Comparison of ENCODE assay signal across 23 cellular contexts in the genomic region with DNA sequence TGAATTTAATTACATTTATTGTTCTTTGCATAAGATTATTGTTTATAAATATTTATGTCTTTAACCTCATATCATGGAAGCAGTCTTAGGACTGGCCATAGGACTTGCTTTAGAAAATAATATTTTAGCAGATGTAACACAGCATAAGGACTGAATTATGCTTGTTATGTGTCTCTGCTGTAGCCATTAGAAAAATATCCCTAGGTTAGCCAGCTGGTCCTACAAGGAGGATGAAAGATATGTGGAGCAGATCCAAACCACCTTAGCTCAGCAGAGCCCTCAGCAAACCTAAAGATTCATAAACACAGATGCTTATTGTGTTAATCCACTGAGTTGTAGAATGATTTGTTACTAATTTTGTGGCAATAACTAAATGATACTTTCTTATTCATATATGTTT.
"Had no signal": no experiment of that assay in that cellular context is flagged by ENCODE, and none has a peak within 500 bp of the region (broad histone marks: within the 10 kb centered on the region; RNA-seq: fewer than 3 reads in every experiment).

No MANE protein-coding gene starts in this region.

- H3K4me3 Mint-ChIP-seq: activated CD4-positive, alpha-beta T cell treated with anti-CD3 and anti-CD28 coated beads, Interleukin-2, amount 10 ng/mL, durations not matched to agents 24 days and 14 days; activated CD8-positive, alpha-beta T cell treated with anti-CD3 and anti-CD28 coated beads for 36 hours; activated naive CD8-positive, alpha-beta T cell treated with anti-CD3 and anti-CD28 coated beads, Interleukin-2, amount 10 ng/mL, durations not matched to agents 7 days and 5 days; activated T-helper 17 cell treated with anti-CD3 and anti-CD28 coated beads, Interleukin-2, amount 50 U/mL, for 72 hours; natural killer cell; stimulated activated naive B cell treated with anti-CD40 and anti-IgM and Interleukin-4, amounts not matched to agents 10 μg/mL and 1 μg/mL and 100 μg/mL, for 72 hours; T-helper 2 cell treated with Interferon-gamma antibody and Interleukin-4, amounts not matched to agents 5 μg/mL and 100 μg/mL, for 36 hours had no signal

- DNase-seq: activated CD4-positive, alpha-beta T cell treated with anti-CD3 and anti-CD28 coated beads, Interleukin-2, amount 10 ng/mL, durations not matched to agents 24 days and 14 days; activated CD4-positive, CD25-positive, alpha-beta regulatory T cell; activated CD8-positive, alpha-beta T cell treated with anti-CD3 and anti-CD28 coated beads for 36 hours; activated naive CD4-positive, alpha-beta T cell treated with Interleukin-2 at 50 U/mL for 16 hours; activated naive CD8-positive, alpha-beta T cell treated with anti-CD3 and anti-CD28 coated beads, Interleukin-2, amount 10 ng/mL, durations not matched to agents 7 days and 5 days; activated T-cell treated with anti-CD3 and anti-CD28 coated beads, Interleukin-2, amount 50 U/mL, for 1 hour; amygdala; cortex of kidney; foreskin melanocyte; kidney; natural killer cell; stimulated activated CD4-positive, alpha-beta T cell treated with anti-CD3 and anti-CD28 coated beads, Interleukin-4, amount 100 ng/mL, for 4 hours; stimulated activated naive B cell treated with anti-CD40 and anti-IgM and Interleukin-4, amounts not matched to agents 10 μg/mL and 1 μg/mL and 100 μg/mL, for 72 hours; upper lobe of left lung had no signal

- H3K36me3 Mint-ChIP-seq: activated naive CD8-positive, alpha-beta T cell treated with anti-CD3 and anti-CD28 coated beads, Interleukin-2, amount 10 ng/mL, durations not matched to agents 7 days and 5 days; stimulated activated naive B cell treated with anti-CD40 and anti-IgM and Interleukin-4, amounts not matched to agents 10 μg/mL and 1 μg/mL and 100 μg/mL, for 72 hours had no signal

- H3K27me3 Mint-ChIP-seq: activated naive CD8-positive, alpha-beta T cell treated with anti-CD3 and anti-CD28 coated beads, Interleukin-2, amount 10 ng/mL, durations not matched to agents 7 days and 5 days had no signal

- H3K9me3 ChIP-seq: thoracic aorta, upper lobe of left lung had no signal

- FAIRE-seq: kidney had no signal

- H3K4me3 ChIP-seq: lung, smooth muscle cell, thoracic aorta, upper lobe of left lung had no signal

- H2AFZ ChIP-seq: parathyroid adenoma had no signal

- ATAC-seq: activated CD8-positive, alpha-beta T cell treated with anti-CD3 and anti-CD28 coated beads for 36 hours; activated T-helper 17 cell treated with anti-CD3 and anti-CD28 coated beads, Interleukin-2, amount 50 U/mL, for 72 hours; esophagus mucosa; left lobe of liver; natural killer cell; sciatic nerve; stimulated activated naive B cell treated with anti-CD40 and anti-IgM and Interleukin-4, amounts not matched to agents 10 μg/mL and 1 μg/mL and 100 μg/mL, for 72 hours had no signal

- H3K79me2 ChIP-seq: parathyroid adenoma had no signal

- H3K27me3 ChIP-seq: upper lobe of left lung had no signal

- H3K9ac ChIP-seq: parathyroid adenoma had no signal

- H3K27ac ChIP-seq: parathyroid adenoma, thoracic aorta, upper lobe of left lung had no signal

- H3K27ac Mint-ChIP-seq: activated CD4-positive, alpha-beta T cell treated with anti-CD3 and anti-CD28 coated beads, Interleukin-2, amount 10 ng/mL, durations not matched to agents 24 days and 14 days; activated CD8-positive, alpha-beta T cell treated with anti-CD3 and anti-CD28 coated beads for 36 hours; activated naive CD8-positive, alpha-beta T cell treated with anti-CD3 and anti-CD28 coated beads, Interleukin-2, amount 10 ng/mL, durations not matched to agents 7 days and 5 days; activated T-helper 17 cell treated with anti-CD3 and anti-CD28 coated beads, Interleukin-2, amount 50 U/mL, for 72 hours; natural killer cell; stimulated activated naive B cell treated with anti-CD40 and anti-IgM and Interleukin-4, amounts not matched to agents 10 μg/mL and 1 μg/mL and 100 μg/mL, for 72 hours; T-helper 2 cell treated with Interferon-gamma antibody and Interleukin-4, amounts not matched to agents 5 μg/mL and 100 μg/mL, for 36 hours had no signal

- H3K9me3 Mint-ChIP-seq: activated CD4-positive, alpha-beta T cell treated with anti-CD3 and anti-CD28 coated beads, Interleukin-2, amount 10 ng/mL, durations not matched to agents 24 days and 14 days; activated CD8-positive, alpha-beta T cell treated with anti-CD3 and anti-CD28 coated beads for 36 hours; activated naive CD8-positive, alpha-beta T cell treated with anti-CD3 and anti-CD28 coated beads, Interleukin-2, amount 10 ng/mL, durations not matched to agents 7 days and 5 days; activated T-helper 17 cell treated with anti-CD3 and anti-CD28 coated beads, Interleukin-2, amount 50 U/mL, for 72 hours; stimulated activated naive B cell treated with anti-CD40 and anti-IgM and Interleukin-4, amounts not matched to agents 10 μg/mL and 1 μg/mL and 100 μg/mL, for 72 hours; T-helper 2 cell treated with Interferon-gamma antibody and Interleukin-4, amounts not matched to agents 5 μg/mL and 100 μg/mL, for 36 hours had no signal

- H3K4me1 Mint-ChIP-seq: activated CD4-positive, alpha-beta T cell treated with anti-CD3 and anti-CD28 coated beads, Interleukin-2, amount 10 ng/mL, durations not matched to agents 24 days and 14 days; activated naive CD8-positive, alpha-beta T cell treated with anti-CD3 and anti-CD28 coated beads, Interleukin-2, amount 10 ng/mL, durations not matched to agents 7 days and 5 days; activated T-helper 17 cell treated with anti-CD3 and anti-CD28 coated beads, Interleukin-2, amount 50 U/mL, for 72 hours; natural killer cell; stimulated activated naive B cell treated with anti-CD40 and anti-IgM and Interleukin-4, amounts not matched to agents 10 μg/mL and 1 μg/mL and 100 μg/mL, for 72 hours had no signal

- H3K36me3 ChIP-seq: thoracic aorta, upper lobe of left lung had no signal

- H3K4me1 ChIP-seq: parathyroid adenoma had no signal

- H3K4me2 ChIP-seq: smooth muscle cell had no signal
